In the genomic region with DNA sequence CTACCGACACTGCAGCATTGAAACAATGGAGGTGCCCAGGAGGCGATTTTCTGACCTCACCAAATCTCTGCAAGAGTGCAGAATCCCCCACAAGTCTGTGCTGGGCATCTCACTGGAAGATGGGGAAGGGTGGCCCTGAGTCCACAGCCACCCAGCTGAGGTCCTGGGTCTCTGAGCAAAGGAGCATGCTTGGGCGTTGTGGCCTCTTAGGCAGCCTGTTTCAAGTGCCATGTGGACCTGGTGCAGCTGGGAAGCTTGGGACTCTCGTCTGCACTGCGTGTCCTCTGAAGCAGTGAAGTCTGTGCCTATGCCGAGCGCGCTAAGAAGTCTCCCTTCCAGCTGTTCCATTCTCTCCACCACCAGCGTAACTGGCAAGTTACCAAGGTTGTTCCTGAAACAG, we compare ENCODE assay signal across 1 cellular context.
TF ChIP-seq lines count a peak whose summit lies in the region.

No MANE protein-coding gene starts in this region.

TF ChIP-seq in IMR-90, 13 proteins besides CTCF, POLR2A, EP300 and RAD21 (continued from another document):
- TF ChIP-seq, protein P1, sequence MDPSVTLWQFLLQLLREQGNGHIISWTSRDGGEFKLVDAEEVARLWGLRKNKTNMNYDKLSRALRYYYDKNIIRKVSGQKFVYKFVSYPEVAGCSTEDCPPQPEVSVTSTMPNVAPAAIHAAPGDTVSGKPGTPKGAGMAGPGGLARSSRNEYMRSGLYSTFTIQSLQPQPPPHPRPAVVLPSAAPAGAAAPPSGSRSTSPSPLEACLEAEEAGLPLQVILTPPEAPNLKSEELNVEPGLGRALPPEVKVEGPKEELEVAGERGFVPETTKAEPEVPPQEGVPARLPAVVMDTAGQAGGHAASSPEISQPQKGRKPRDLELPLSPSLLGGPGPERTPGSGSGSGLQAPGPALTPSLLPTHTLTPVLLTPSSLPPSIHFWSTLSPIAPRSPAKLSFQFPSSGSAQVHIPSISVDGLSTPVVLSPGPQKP (IDR thresholded peaks at IDR 0.05; ENCODE audit: borderline replicate concordance, low read depth, low read length), result no peak
- TF ChIP-seq RCOR1 (IDR thresholded peaks at IDR 0.05; ENCODE audit: insufficient replicate concordance, low read length) (no peak), FOS (IDR thresholded peaks at IDR 0.05; ENCODE audit: low read depth, low read length) (no peak)
- TF ChIP-seq, protein P2, sequence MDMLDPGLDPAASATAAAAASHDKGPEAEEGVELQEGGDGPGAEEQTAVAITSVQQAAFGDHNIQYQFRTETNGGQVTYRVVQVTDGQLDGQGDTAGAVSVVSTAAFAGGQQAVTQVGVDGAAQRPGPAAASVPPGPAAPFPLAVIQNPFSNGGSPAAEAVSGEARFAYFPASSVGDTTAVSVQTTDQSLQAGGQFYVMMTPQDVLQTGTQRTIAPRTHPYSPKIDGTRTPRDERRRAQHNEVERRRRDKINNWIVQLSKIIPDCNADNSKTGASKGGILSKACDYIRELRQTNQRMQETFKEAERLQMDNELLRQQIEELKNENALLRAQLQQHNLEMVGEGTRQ (IDR thresholded peaks at IDR 0.05; ENCODE audit: low read depth, low read length), result no peak
